Comparison of ENCODE assay signal across 9 cellular contexts in the genomic region with DNA sequence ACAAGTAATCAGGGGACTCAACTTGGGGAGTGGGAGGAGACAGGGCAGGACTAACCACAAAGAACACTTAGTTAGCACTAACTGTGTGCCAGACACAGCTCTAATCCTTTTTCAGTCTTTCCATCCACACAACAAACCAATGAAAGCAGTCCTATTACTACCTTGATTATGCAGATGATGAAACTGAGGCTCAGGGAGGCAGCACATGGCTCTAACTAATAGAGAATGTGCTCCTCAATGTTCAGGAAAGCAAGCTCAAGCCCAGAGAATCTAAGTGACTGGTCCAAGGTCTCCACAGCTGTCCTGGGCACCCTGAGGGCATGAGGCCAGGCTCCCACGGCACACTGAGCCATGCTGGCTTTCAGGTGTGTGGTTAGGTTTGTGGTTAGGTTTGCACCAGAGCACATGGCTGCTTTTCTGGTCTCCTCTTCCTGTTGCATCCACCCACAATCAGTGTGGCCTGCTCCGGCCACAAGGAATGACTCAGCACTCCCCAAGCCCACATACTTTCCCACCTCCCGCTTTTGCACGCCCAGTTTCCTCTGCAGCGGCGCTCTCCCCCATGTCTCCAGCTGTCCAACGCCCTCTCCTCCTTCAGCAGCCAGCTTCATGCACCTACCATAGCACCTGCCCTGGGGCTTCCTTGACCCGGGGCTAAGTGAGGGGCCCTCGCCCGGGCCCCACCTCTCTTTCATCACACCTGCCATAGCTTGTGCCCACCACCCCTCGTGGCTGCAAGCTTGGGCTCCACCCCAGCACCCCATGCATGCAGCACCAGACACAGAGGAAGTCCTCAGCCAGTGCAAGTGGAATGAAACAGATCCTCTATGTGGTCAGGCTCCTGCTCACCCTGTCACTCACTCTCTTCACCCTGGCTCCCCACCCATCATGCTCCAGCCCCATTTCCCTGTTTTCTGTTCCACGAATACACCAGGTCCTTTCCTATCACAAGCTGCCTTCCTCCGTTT.
A peak's percentile ranks its signal among the peaks of the same experiment; 100 is the strongest.
DNase-seq lines count a peak whose midpoint lies in the region; ATAC-seq, FAIRE-seq and TF ChIP-seq lines count a peak whose summit lies in the region.
"Had no signal": no experiment of that assay in that cellular context is flagged by ENCODE, and none has a peak within 500 bp of the region (broad histone marks: within the 10 kb centered on the region; RNA-seq: fewer than 3 reads in every experiment).

No MANE protein-coding gene starts in this region.

- DNase-seq in GM13977 (ENCODE audit: low spot score) (peak; percentile 65), HK-2 (ENCODE audit: unreplicated experiment) (peak; percentile 71), retinal pigment epithelial cell (ENCODE audit: low read depth) (peak; percentile 9), cortex of kidney (lab: John Stamatoyannopoulos, UW) (no peak), head of caudate nucleus (no peak), D721Med (ENCODE audit: insufficient read length, low spot score) (no peak)
- peak; percentile 63 to 69 for DNase-seq in activated T-cell treated with anti-CD3 and anti-CD28 coated beads, Interleukin-2, amount 50 U/mL, for 48 hours

- intact Hi-C loops in head of caudate nucleus (cut with DNase I), result no loop called here

- ATAC-seq in GM21528 (IDR thresholded peaks at IDR 0.05; ENCODE audit: low FRiP score, unreplicated experiment), result peak; percentile 90

- TF ChIP-seq CTCF in GM13977 (IDR thresholded peaks at IDR 0.05; ENCODE audit: extremely low read depth, insufficient read depth, missing control alignments), result no peak
- no peak for TF ChIP-seq CTCF in retinal pigment epithelial cell (conservative IDR thresholded peaks at IDR 0.05; ENCODE audit: low read depth, low read length)
- TF ChIP-seq CTCF in D721Med (IDR thresholded peaks at IDR 0.05; ENCODE audit: insufficient read depth, missing control alignments), result no peak

- in situ Hi-C loops in GM13977 (cut with MboI; ENCODE audit: low pct_unique_long_range_greater_than_20kb, low sequenced_read_pairs, unreplicated experiment), result no loop called here

- FAIRE-seq in D721Med (lab: Jason Lieb, UNC), result no peak
- FAIRE-seq: TTC549 had no signal

- H3K4me3 ChIP-seq in retinal pigment epithelial cell (ENCODE audit: low read length), result no peak overlapping the region

Comparison
In these comparisons a context has a peak if more than half of its experiments do, and no peak if none do; other contexts are left out.
1. DNase-seq: peak in GM13977 (single experiment), HK-2 (single experiment), activated T-cell treated with anti-CD3 and anti-CD28 coated beads, Interleukin-2, amount 50 U/mL, for 48 hours (2 of 2) and retinal pigment epithelial cell (single experiment); none in cortex of kidney (single experiment), head of caudate nucleus (0 of 42) and D721Med (single experiment).